In the genomic region with DNA sequence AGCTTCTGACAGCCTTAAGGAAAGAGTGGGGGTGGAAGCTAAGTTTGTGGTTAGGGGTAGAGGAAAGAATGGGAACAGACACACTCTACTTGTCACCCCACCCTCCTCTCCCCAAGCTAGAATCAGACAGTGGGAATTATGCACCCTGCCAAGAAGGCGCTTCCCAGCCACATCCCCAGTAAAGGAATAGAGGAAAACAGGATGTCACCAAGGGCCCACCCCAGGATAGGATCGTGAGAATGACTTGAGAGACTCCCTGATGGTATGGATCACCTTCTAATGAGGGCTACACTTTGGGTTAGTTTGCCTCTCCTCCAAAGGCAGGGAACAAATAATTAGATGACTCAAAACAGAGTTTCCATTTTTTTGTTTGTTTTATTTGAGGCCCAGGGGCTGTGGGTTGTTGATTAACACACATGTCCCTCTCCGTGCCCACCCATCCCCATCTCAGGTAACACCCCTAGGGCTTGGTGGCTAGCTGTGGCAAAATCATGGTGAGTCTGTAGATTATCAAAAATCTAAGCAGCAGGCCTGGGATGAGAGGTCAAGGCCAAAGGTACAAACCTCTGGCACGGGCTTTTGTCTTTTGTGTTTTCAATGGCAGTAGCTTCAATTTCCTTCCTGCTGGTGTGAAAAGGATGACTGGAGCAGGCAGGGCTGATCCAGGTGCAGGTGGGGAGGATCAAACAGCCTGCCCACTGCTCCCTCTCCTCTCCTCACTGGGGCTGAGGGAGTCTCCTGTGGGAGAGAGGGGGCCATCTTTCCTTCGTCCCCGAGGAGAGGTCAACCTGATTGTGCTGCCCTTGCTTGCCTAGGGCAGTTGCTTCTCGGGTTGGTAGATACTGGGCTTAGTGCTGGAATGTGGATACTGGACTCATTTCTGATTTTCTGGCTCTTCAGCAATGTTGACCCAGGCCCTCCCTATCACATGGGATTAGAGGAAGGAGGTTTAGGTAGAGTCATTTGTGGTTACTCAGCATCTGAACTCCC, we compare ENCODE assay signal across 1 cellular context.
TF ChIP-seq lines count a peak whose summit lies in the region.

No MANE protein-coding gene starts in this region.

TF ChIP-seq in HepG2, 621 proteins besides CTCF, POLR2A, EP300 and RAD21 (continued from another document and continues in another):
- TF ChIP-seq, protein P1, sequence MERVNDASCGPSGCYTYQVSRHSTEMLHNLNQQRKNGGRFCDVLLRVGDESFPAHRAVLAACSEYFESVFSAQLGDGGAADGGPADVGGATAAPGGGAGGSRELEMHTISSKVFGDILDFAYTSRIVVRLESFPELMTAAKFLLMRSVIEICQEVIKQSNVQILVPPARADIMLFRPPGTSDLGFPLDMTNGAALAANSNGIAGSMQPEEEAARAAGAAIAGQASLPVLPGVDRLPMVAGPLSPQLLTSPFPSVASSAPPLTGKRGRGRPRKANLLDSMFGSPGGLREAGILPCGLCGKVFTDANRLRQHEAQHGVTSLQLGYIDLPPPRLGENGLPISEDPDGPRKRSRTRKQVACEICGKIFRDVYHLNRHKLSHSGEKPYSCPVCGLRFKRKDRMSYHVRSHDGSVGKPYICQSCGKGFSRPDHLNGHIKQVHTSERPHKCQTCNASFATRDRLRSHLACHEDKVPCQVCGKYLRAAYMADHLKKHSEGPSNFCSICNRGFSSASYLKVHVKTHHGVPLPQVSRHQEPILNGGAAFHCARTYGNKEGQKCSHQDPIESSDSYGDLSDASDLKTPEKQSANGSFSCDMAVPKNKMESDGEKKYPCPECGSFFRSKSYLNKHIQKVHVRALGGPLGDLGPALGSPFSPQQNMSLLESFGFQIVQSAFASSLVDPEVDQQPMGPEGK (CRISPR knock-in tag; IDR thresholded peaks at IDR 0.05): peak; percentile 79
- TF ChIP-seq ZNF18 (CRISPR knock-in tag; IDR thresholded peaks at IDR 0.05; ENCODE audit: insufficient replicate concordance) (peak; percentile 94), ZNF761 (CRISPR knock-in tag; conservative IDR thresholded peaks at IDR 0.05) (0 out of 2 replicates have a peak, but pooled peaks have one; percentile 56), SIX1 (CRISPR knock-in tag; IDR thresholded peaks at IDR 0.05; ENCODE audit: borderline replicate concordance) (peak; percentile 95), NFKB2 (CRISPR knock-in tag; IDR thresholded peaks at IDR 0.05; ENCODE audit: borderline replicate concordance) (peak; percentile 62; the same call in 1 of the 2 replicates), BRD4 (CRISPR knock-in tag; IDR thresholded peaks at IDR 0.05) (peak; percentile 97), RORA (CRISPR knock-in tag; IDR thresholded peaks at IDR 0.05) (no peak), NFE2 (CRISPR knock-in tag; IDR thresholded peaks at IDR 0.05) (no peak), NONO (IDR thresholded peaks at IDR 0.05) (no peak), NONO (CRISPR knock-in tag; conservative IDR thresholded peaks at IDR 0.05) (peak; percentile 81), SMARCE1 (IDR thresholded peaks at IDR 0.05; ENCODE audit: borderline replicate concordance) (no peak), MAFK (conservative IDR thresholded peaks at IDR 0.05 in 1 of 2, IDR thresholded peaks at IDR 0.05 in 1 of 2; ENCODE audit: low read length in 2 of 2) (0 out of 4 replicates have a peak, but pooled peaks of 1 of the 2 experiments have one; percentile 19), PITX1 (CRISPR knock-in tag; IDR thresholded peaks at IDR 0.05) (peak; percentile 82; the same call in 1 of the 2 replicates), HMGXB4 (CRISPR knock-in tag; IDR thresholded peaks at IDR 0.05; ENCODE audit: borderline replicate concordance in 1 of 2, low read depth in 1 of 2) (peak; percentile 64 to 69), ZNF557 (CRISPR knock-in tag; IDR thresholded peaks at IDR 0.05) (0 out of 2 replicates have a peak, but pooled peaks have one; percentile 47), EEA1 (CRISPR knock-in tag; IDR thresholded peaks at IDR 0.05; ENCODE audit: borderline replicate concordance) (no peak), NFIB (CRISPR knock-in tag; IDR thresholded peaks at IDR 0.05; ENCODE audit: borderline replicate concordance) (no peak), ZNF562 (CRISPR knock-in tag; IDR thresholded peaks at IDR 0.05; ENCODE audit: borderline replicate concordance) (no peak), ZNF280D (CRISPR knock-in tag; IDR thresholded peaks at IDR 0.05) (peak; percentile 92; the same call in 1 of the 2 replicates), ZNF775 (CRISPR knock-in tag; IDR thresholded peaks at IDR 0.05; ENCODE audit: borderline replicate concordance) (peak; percentile 76; the same call in 1 of the 2 replicates), ARNTL (CRISPR knock-in tag; IDR thresholded peaks at IDR 0.05) (peak; percentile 87), DRAP1 (CRISPR knock-in tag; IDR thresholded peaks at IDR 0.05) (peak; percentile 87), SRSF9 (IDR thresholded peaks at IDR 0.05; ENCODE audit: borderline replicate concordance, insufficient read depth, low read depth, low read length, poor library complexity, severe bottlenecking) (no peak), ZNF280B (CRISPR knock-in tag; IDR thresholded peaks at IDR 0.05; ENCODE audit: borderline replicate concordance) (no peak), RCOR2 (CRISPR knock-in tag; IDR thresholded peaks at IDR 0.05) (peak; percentile 97), TOE1 (CRISPR knock-in tag; IDR thresholded peaks at IDR 0.05) (peak; percentile 71; the same call in 1 of the 2 replicates), ZBTB20 (CRISPR knock-in tag; IDR thresholded peaks at IDR 0.05; ENCODE audit: borderline replicate concordance, low read depth) (peak; percentile 60)
- TF ChIP-seq, protein P2, sequence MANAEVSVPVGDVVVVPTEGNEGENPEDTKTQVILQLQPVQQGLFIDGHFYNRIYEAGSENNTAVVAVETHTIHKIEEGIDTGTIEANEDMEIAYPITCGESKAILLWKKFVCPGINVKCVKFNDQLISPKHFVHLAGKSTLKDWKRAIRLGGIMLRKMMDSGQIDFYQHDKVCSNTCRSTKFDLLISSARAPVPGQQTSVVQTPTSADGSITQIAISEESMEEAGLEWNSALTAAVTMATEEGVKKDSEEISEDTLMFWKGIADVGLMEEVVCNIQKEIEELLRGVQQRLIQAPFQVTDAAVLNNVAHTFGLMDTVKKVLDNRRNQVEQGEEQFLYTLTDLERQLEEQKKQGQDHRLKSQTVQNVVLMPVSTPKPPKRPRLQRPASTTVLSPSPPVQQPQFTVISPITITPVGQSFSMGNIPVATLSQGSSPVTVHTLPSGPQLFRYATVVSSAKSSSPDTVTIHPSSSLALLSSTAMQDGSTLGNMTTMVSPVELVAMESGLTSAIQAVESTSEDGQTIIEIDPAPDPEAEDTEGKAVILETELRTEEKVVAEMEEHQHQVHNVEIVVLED (CRISPR knock-in tag; IDR thresholded peaks at IDR 0.05; ENCODE audit: borderline replicate concordance): peak; percentile 61; the same call in 1 of the 2 replicates
- TF ChIP-seq, protein P3, sequence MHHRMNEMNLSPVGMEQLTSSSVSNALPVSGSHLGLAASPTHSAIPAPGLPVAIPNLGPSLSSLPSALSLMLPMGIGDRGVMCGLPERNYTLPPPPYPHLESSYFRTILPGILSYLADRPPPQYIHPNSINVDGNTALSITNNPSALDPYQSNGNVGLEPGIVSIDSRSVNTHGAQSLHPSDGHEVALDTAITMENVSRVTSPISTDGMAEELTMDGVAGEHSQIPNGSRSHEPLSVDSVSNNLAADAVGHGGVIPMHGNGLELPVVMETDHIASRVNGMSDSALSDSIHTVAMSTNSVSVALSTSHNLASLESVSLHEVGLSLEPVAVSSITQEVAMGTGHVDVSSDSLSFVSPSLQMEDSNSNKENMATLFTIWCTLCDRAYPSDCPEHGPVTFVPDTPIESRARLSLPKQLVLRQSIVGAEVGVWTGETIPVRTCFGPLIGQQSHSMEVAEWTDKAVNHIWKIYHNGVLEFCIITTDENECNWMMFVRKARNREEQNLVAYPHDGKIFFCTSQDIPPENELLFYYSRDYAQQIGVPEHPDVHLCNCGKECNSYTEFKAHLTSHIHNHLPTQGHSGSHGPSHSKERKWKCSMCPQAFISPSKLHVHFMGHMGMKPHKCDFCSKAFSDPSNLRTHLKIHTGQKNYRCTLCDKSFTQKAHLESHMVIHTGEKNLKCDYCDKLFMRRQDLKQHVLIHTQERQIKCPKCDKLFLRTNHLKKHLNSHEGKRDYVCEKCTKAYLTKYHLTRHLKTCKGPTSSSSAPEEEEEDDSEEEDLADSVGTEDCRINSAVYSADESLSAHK (CRISPR knock-in tag; IDR thresholded peaks at IDR 0.05; ENCODE audit: borderline replicate concordance): no peak
- TF ChIP-seq, protein P4, sequence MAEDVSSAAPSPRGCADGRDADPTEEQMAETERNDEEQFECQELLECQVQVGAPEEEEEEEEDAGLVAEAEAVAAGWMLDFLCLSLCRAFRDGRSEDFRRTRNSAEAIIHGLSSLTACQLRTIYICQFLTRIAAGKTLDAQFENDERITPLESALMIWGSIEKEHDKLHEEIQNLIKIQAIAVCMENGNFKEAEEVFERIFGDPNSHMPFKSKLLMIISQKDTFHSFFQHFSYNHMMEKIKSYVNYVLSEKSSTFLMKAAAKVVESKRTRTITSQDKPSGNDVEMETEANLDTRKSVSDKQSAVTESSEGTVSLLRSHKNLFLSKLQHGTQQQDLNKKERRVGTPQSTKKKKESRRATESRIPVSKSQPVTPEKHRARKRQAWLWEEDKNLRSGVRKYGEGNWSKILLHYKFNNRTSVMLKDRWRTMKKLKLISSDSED (CRISPR knock-in tag; IDR thresholded peaks at IDR 0.05): no peak
